ENCODE assay signal across 18 cellular contexts in the genomic region with DNA sequence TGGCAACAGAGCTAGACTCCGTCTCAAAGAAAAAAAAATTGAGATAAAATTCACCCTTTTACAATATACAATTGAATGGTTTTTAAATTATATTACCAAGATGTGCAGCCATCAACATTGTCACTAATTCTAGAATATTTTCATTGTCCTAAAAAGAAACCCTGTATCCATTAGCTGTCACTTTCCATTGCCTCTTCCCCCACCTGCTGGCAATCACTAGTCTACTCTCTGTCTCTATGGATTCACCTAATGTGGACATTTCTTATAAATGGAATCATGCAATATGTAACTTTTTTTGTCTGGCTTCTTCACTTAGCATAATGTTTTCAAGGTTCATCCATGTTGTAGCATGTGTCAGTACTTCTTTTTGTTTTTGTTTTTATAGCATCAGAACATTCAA.
"Had no signal": no experiment of that assay in that cellular context is flagged by ENCODE, and none has a peak within 500 bp of the region (broad histone marks: within the 10 kb centered on the region; RNA-seq: fewer than 3 reads in every experiment).

No MANE protein-coding gene starts in this region.

- H3K4me3 Mint-ChIP-seq: activated CD8-positive, alpha-beta T cell treated with anti-CD3 and anti-CD28 coated beads, Interleukin-2, amount 10 ng/mL, durations not matched to agents 7 days and 5 days; activated T-helper 1 cell treated with anti-CD3 and anti-CD28 coated beads, Interleukin-12 subunit alpha, Interleukin-12 subunit beta, Interleukin-2, Interleukin-4 antibody, amounts not matched to agents 30 ng/mL and 10 ng/mL and 1 ng/mL, durations not matched to agents 14 hours and 24 hours and 36 hours; naive thymus-derived CD4-positive, alpha-beta T cell had no signal

- H3K9ac ChIP-seq: parathyroid adenoma had no signal

- H3K27me3 Mint-ChIP-seq: naive thymus-derived CD4-positive, alpha-beta T cell had no signal

- H3K4me3 ChIP-seq: stomach, thoracic aorta had no signal

- H3K4me1 ChIP-seq: parathyroid adenoma, stomach had no signal

- FAIRE-seq: astrocyte had no signal

- H3K27me3 ChIP-seq: stomach had no signal

- H2AFZ ChIP-seq: parathyroid adenoma had no signal

- DNase-seq: activated CD4-positive, alpha-beta T cell treated with anti-CD3 and anti-CD28 coated beads for 48 hours; activated CD8-positive, alpha-beta memory T cell treated with anti-CD3 and anti-CD28 coated beads, Interleukin-2, amount 50 U/mL, for 48 hours; activated CD8-positive, alpha-beta T cell treated with anti-CD3 and anti-CD28 coated beads, Interleukin-2, amount 10 ng/mL, durations not matched to agents 7 days and 5 days; activated naive CD4-positive, alpha-beta T cell treated with Interleukin-2 at 50 U/mL for 16 hours; cortex of kidney; effector CD8-positive, alpha-beta T cell; foreskin fibroblast; left cardiac atrium; naive thymus-derived CD4-positive, alpha-beta T cell; retina; stimulated activated CD4-positive, alpha-beta T cell treated with anti-CD3 and anti-CD28 coated beads, Interleukin-15, amount 100 ng/mL, for 24 hours; stimulated activated CD4-positive, alpha-beta T cell treated with anti-CD3 and anti-CD28 coated beads, Interleukin-4, amount 100 ng/mL, for 4 hours; stomach; WERI-Rb-1 had no signal

- H3K27ac Mint-ChIP-seq: activated CD8-positive, alpha-beta T cell treated with anti-CD3 and anti-CD28 coated beads, Interleukin-2, amount 10 ng/mL, durations not matched to agents 7 days and 5 days; activated T-helper 1 cell treated with anti-CD3 and anti-CD28 coated beads, Interleukin-12 subunit alpha, Interleukin-12 subunit beta, Interleukin-2, Interleukin-4 antibody, amounts not matched to agents 30 ng/mL and 10 ng/mL and 1 ng/mL, durations not matched to agents 14 hours and 24 hours and 36 hours had no signal

- H3K27ac ChIP-seq: parathyroid adenoma, stomach, thoracic aorta, WERI-Rb-1 had no signal

- ATAC-seq: activated CD8-positive, alpha-beta T cell treated with anti-CD3 and anti-CD28 coated beads, Interleukin-2, amount 10 ng/mL, durations not matched to agents 7 days and 5 days; left cardiac atrium; naive thymus-derived CD4-positive, alpha-beta T cell had no signal

- H3K9me3 ChIP-seq: stomach, thoracic aorta had no signal

- H3K9me3 Mint-ChIP-seq: activated T-helper 1 cell treated with anti-CD3 and anti-CD28 coated beads, Interleukin-12 subunit alpha, Interleukin-12 subunit beta, Interleukin-2, Interleukin-4 antibody, amounts not matched to agents 30 ng/mL and 10 ng/mL and 1 ng/mL, durations not matched to agents 14 hours and 24 hours and 36 hours; naive thymus-derived CD4-positive, alpha-beta T cell had no signal

- H3K79me2 ChIP-seq: parathyroid adenoma had no signal
